Comparison of ENCODE assay signal across 8 cellular contexts in the genomic region with DNA sequence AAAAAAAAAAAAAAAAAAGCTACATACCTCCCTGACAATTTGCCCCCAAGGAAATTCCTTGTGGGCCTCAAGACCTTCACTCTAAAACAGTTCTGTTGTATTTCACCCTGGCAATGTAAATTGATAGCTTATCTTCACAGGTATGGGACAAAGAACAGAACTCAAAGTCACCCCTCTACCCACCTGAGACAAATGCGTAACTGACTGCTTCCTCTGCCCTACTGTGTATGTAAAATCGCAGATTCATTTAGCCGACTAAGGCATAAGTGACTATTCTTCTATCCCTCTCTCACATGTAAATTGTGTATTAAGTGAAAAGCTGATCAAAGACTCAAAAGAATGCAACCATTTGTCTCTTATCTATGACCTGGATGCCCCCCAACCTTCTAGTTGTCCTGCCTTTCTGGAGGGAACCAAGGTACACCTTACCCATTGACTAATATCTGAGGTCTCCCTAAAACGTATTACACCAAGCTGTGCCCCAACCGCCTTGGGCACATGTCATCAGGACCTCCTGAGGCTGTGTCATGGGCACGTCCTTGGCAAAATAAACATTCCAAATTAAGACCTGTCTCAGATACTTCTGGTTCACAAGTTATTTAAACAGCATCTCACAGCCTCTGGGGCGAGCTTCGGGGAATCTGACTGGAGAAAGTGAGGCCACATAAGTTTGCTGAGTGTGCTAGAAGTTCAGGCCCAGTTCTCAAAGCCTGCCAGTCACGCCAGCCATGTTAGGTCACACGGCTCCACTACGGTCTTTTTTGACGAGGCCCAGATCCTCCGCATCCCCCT. TPM values are rescaled to one million over a fixed set of nuclear protein-coding genes. Genes with fewer than 3 reads are reported as not detected.
A peak's percentile ranks its signal among the peaks of the same experiment; 100 is the strongest.
DNase-seq lines count a peak whose midpoint lies in the region; ATAC-seq and TF ChIP-seq lines count a peak whose summit lies in the region.

No MANE protein-coding gene starts in this region.

- H3K4me3 ChIP-seq in SK-N-MC (peak overlapping the region; percentile 90), esophagus (ENCODE audit: low read depth in 1 of 2, low read length in 2 of 2) (peak overlapping the region; percentile 74 to 78), ovary (peak overlapping the region; percentile 97)

- H3K27me3 ChIP-seq in esophagus (ENCODE audit: control insufficient read depth in 1 of 2, insufficient read depth in 2 of 2, low read length in 2 of 2): no peaks in the 10 kb centered on the region
- no peaks in the 10 kb centered on the region for H3K27me3 ChIP-seq in ovary

- DNase-seq in NCI-H2227 treated with DMSO at 0.1 percent for 48 hours (lab: John Stamatoyannopoulos, UW) (peak; percentile 3), NCI-H2227 (lab: John Stamatoyannopoulos, UW; ENCODE audit: unreplicated experiment) (no peak), SK-N-MC (ENCODE audit: low read depth, low spot score) (no peak), ovary (no peak), NCI-H1930 (lab: John Stamatoyannopoulos, UW) (no peak)
- DNase-seq in stimulated activated CD4-positive, alpha-beta T cell treated with anti-CD3 and anti-CD28 coated beads, Interleukin-2, amount 100 ng/mL, for 24 hours: no peak

- no peak for TF ChIP-seq EP300 in ovary (IDR thresholded peaks at IDR 0.05)

- 8 to 9% methylated on average over 13 of the region's 13 CpGs for WGBS in esophagus, 2 donors
- WGBS in ovary, 3 donors: 11 to 12% (median 12%) methylated on average over 13 of the region's 13 CpGs

- TF ChIP-seq CTCF in ovary (IDR thresholded peaks at IDR 0.05): no peak

- H3K4me1 ChIP-seq in esophagus (ENCODE audit: control insufficient read depth in 2 of 2, insufficient read depth in 2 of 2, low read length in 1 of 2) (peaks cover 0 to 2% of the 10 kb centered on the region in 2 donors), ovary (ENCODE audit: insufficient read depth) (peaks cover 14% of the 10 kb centered on the region)

- H3K9me3 ChIP-seq in SK-N-MC (ENCODE audit: low read depth, low read length): no peaks in the 10 kb centered on the region
- H3K9me3 ChIP-seq in esophagus (ENCODE audit: control insufficient read depth in 2 of 2, insufficient read depth in 1 of 2, low read depth in 1 of 2, low read length in 1 of 2): no peaks in the 10 kb centered on the region
- no peaks in the 10 kb centered on the region for H3K9me3 ChIP-seq in ovary

- no peak for TF ChIP-seq POLR2A in ovary (IDR thresholded peaks at IDR 0.05)

- H3K9ac ChIP-seq in SK-N-MC (ENCODE audit: insufficient read length): peak overlapping the region; percentile 99

- H3K27ac ChIP-seq in SK-N-MC (peak overlapping the region; percentile 82), esophagus (ENCODE audit: low read depth in 2 of 2, low read length in 1 of 2) (peak overlapping the region; percentile 98 to 99), ovary (peak overlapping the region; percentile 80 to 98)

- ATAC-seq in HG02852 (IDR thresholded peaks at IDR 0.05; ENCODE audit: unreplicated experiment): peak; percentile 15

- peaks cover 42% of the 10 kb centered on the region for H3K36me3 ChIP-seq in SK-N-MC (ENCODE audit: insufficient read depth, low read length)
- H3K36me3 ChIP-seq in esophagus (ENCODE audit: control insufficient read depth in 2 of 2, insufficient read depth in 2 of 2, low read length in 1 of 2): no peaks in the 10 kb centered on the region
- no peaks in the 10 kb centered on the region for H3K36me3 ChIP-seq in ovary

- intact Hi-C loops in ovary (cut with DNase I): no loop called here

RNA-seq across cellular contexts. Expression of gene TBCA, which starts 1.0 kb away (rescaled TPM):
- 100 to 1,000 TPM; 174 to 176 TPM for polyA plus RNA-seq in esophagus
- total RNA-seq in ovary: 100 to 1,000 TPM; 125 to 245 (median 188) TPM
- polyA plus RNA-seq in ovary: 100 to 1,000 TPM; 277 to 283 TPM
